ENCODE assay signal across 8 cellular contexts in genomic region chr15:57133127-57133968, GRCh38.
DNase-seq lines count a peak whose midpoint lies in the region.

No MANE protein-coding gene starts in this region.

- peak; percentile 8 to 17 for DNase-seq in SHP77 (lab: John Stamatoyannopoulos, UW)
- no peak for DNase-seq in SHP77 treated with DMSO at 0.1 percent for 48 hours (lab: John Stamatoyannopoulos, UW)
- peak; percentile 31 for DNase-seq in NCI-H345 treated with DMSO at 0.1 percent for 48 hours (lab: John Stamatoyannopoulos, UW; ENCODE audit: unreplicated experiment)
- peak; percentile 79 to 98 for DNase-seq in cerebellar nuclear complex (lab: John Stamatoyannopoulos, UW)
- DNase-seq in renal cortical epithelial cell (ENCODE audit: low read depth), result peak; percentile 65
- DNase-seq in GM03348 (ENCODE audit: low spot score), result no peak
- no peak for DNase-seq in GM19240 (ENCODE audit: insufficient read length, low spot score)
- DNase-seq in GOT3 (lab: John Stamatoyannopoulos, UW), result no peak

Comparison
In these comparisons a context has a peak if more than half of its experiments do, and no peak if none do; other contexts are left out.
1. DNase-seq: peak in SHP77 (2 of 2), NCI-H345 treated with DMSO at 0.1 percent for 48 hours (single experiment), cerebellar nuclear complex (2 of 2) and renal cortical epithelial cell (single experiment); none in SHP77 treated with DMSO at 0.1 percent for 48 hours (single experiment), GM03348 (single experiment), GM19240 (single experiment) and GOT3 (single experiment).